Comparison of ENCODE assay signal across 8 cellular contexts in genomic region chr22:17257578-17257977, GRCh38. TPM values are rescaled to one million over a fixed set of nuclear protein-coding genes. Genes with fewer than 3 reads are reported as not detected.
DNase-seq lines count a peak whose midpoint lies in the region; ATAC-seq and TF ChIP-seq lines count a peak whose summit lies in the region.

No MANE protein-coding gene starts in this region.

- DNase-seq in heart left ventricle (no peak), cardiac septum (ENCODE audit: low spot score) (no peak), RWPE2 (ENCODE audit: low spot score) (no peak), neural crest cell (ENCODE audit: low read depth, low spot score) (no peak), amygdala (lab: John Stamatoyannopoulos, UW) (no peak), HPDE6-E6E7 (ENCODE audit: extremely low spot score) (no peak), hippocampal formation (lab: John Stamatoyannopoulos, UW) (no peak)

- no peak overlapping the region for H3K4me3 Mint-ChIP-seq in neural crest cell

- no peak for TF ChIP-seq POLR2A in heart left ventricle (IDR thresholded peaks at IDR 0.05)

- no peaks in the 10 kb centered on the region for H3K9me3 ChIP-seq in heart left ventricle
- H3K9me3 ChIP-seq in RWPE2 (ENCODE audit: severe bottlenecking), result no peaks in the 10 kb centered on the region

- H3K27me3 ChIP-seq in heart left ventricle, result peaks cover 0 to 4% (median 0%) of the 10 kb centered on the region in 9 donors
- H3K27me3 ChIP-seq in RWPE2 (ENCODE audit: insufficient read depth, poor library complexity, severe bottlenecking), result no peaks in the 10 kb centered on the region

- ATAC-seq in heart left ventricle (no peak), HG03045 (IDR thresholded peaks at IDR 0.05; ENCODE audit: unreplicated experiment) (peak; percentile 44), RWPE2 (ENCODE audit: low read depth) (0 out of 3 replicates have a peak, but pooled peaks have one; percentile 17)

- no peaks in the 10 kb centered on the region for H3K36me3 ChIP-seq in heart left ventricle
- no peaks in the 10 kb centered on the region for H3K36me3 ChIP-seq in RWPE2 (ENCODE audit: low read depth)

- no peaks in the 10 kb centered on the region for H3K36me3 Mint-ChIP-seq in neural crest cell (ENCODE audit: low read depth)

- 34 to 51% (median 38%) methylated on average over 3 of the region's 3 CpGs for WGBS in heart left ventricle, 4 donors

- H3K27ac ChIP-seq in heart left ventricle (peak overlapping the region in 8 of 12 donors; percentile 14 to 79 (median 54)), RWPE2 (ENCODE audit: poor library complexity, severe bottlenecking) (no peak overlapping the region)

- peak overlapping the region; percentile 96 for H3K27ac Mint-ChIP-seq in neural crest cell (ENCODE audit: unreplicated experiment)

- peak overlapping the region in 6 of 12 donors; percentile 28 to 45 (median 32) for H3K4me3 ChIP-seq in heart left ventricle
- H3K4me3 ChIP-seq in RWPE2 (ENCODE audit: severe bottlenecking), result no peak overlapping the region

- peaks cover 44% of the 10 kb centered on the region for H3K4me1 Mint-ChIP-seq in neural crest cell

- H3K4me1 ChIP-seq in heart left ventricle, result peaks cover 0 to 17% (median 10%) of the 10 kb centered on the region in 12 donors
- H3K4me1 ChIP-seq in RWPE2 (ENCODE audit: insufficient read depth, poor library complexity, severe bottlenecking), result no peaks in the 10 kb centered on the region

- intact Hi-C loops in heart left ventricle (cut with DNase I), result no loop called here
- intact Hi-C loops in cardiac septum (cut with DNase I), result no loop called here

- H3K27me3 Mint-ChIP-seq in neural crest cell (ENCODE audit: low read depth), result no peaks in the 10 kb centered on the region

- no peaks in the 10 kb centered on the region for H3K9me3 Mint-ChIP-seq in neural crest cell

- TF ChIP-seq CTCF in heart left ventricle (IDR thresholded peaks at IDR 0.05), result no peak
- no peak for TF ChIP-seq CTCF in RWPE2 (IDR thresholded peaks at IDR 0.05; ENCODE audit: poor library complexity, severe bottlenecking)
- TF ChIP-seq CTCF in neural crest cell (conservative IDR thresholded peaks at IDR 0.05), result no peak

RNA-seq across cellular contexts. Expression of gene ADA2, which starts 38.3 kb away (rescaled TPM):
- total RNA-seq in heart left ventricle (100 to 1,000 TPM in 2 of 9 donors, 10 to 100 TPM in 6, 1 to 10 TPM in 1; 6.7 to 108 (median 54.2) TPM), cardiac septum (77.0 TPM), neural crest cell (32.0 and 33.5 TPM in 2 replicates)
- 10 to 100 TPM; 16.1 TPM for polyA plus RNA-seq in heart left ventricle

Comparison
In these comparisons a context has a peak if more than half of its experiments do, and no peak if none do; other contexts are left out.
1. ATAC-seq: peak in HG03045 (single experiment) and RWPE2 (single experiment); none in heart left ventricle (0 of 4).